ENCODE assay signal across 8 cellular contexts in the genomic region with DNA sequence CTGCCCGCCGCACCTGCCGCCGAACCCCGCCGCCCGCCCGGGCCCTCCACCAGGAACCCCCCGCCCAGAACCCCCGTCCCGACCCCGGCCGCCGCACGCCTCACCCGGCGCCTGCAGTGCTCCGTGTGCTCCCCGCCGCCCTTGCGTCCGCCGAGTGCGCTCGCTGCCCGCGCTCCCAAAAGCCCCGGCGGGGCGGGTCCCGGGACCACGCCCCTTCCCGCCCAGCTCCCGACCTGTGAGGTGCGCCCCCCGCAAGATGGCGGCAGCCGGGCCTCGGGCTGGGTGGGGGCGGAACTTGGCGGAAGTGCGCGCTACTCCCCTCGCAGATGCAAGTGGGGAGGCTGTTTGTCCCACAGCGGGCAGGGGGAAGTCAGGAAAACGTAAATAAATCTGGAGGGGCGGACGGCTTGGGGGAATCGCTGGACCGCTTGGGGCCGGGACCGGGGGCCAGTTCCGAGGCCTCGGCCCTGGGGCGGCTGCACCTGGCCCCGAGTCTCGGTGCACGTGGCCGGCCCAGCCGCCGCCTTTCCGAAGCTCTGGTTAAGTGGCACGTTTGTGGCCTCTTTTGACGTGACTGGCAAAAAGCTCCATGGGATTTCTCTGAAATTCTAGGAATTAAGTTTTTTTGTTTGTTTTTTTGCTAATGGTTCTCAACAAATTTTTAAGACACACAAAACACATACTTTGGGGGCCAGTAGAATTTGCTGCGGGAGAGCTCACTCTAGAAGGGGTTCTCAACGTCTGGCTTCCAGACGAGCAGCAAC. TPM values are rescaled to one million over a fixed set of nuclear protein-coding genes. Genes with fewer than 3 reads are reported as not detected.
A peak's percentile ranks its signal among the peaks of the same experiment; 100 is the strongest.
DNase-seq lines count a peak whose midpoint lies in the region; ATAC-seq and TF ChIP-seq lines count a peak whose summit lies in the region.

A gene (minus strand): TSS at position 156 of the 764 bp plus-strand sequence. CDS start 1,275 bp downstream, outside the sequence.

- TF ChIP-seq CTCF in choroid plexus epithelial cell (conservative IDR thresholded peaks at IDR 0.05; ENCODE audit: low read depth, low read length): no peak

- intact Hi-C loops in left colon (cut with DNase I, micrococcal nuclease): no loop called here

- H3K4me3 ChIP-seq in choroid plexus epithelial cell (ENCODE audit: low read depth, low read length): peak within 1 kb of the TSS; percentile 74

- DNase-seq in SKM-1 treated with dmso at 0.1 percent for 144 hours (lab: John Stamatoyannopoulos, UW; ENCODE audit: unreplicated experiment) (peak; percentile 14), SKM-1 (lab: John Stamatoyannopoulos, UW; ENCODE audit: unreplicated experiment) (no peak), NCI-H345 (lab: John Stamatoyannopoulos, UW) (peak; percentile 91), choroid plexus epithelial cell (ENCODE audit: low read depth) (peak; percentile 54), left colon (peak; percentile 82 to 91)
- DNase-seq in activated CD4-positive, alpha-beta T cell treated with anti-CD3 and anti-CD28 coated beads for 1 hour: peak; percentile 76
- peak; percentile 83 for DNase-seq in stimulated activated CD4-positive, alpha-beta T cell treated with anti-CD3 and anti-CD28 coated beads, Interleukin-2, amount 100 ng/mL, for 4 hours (ENCODE audit: low read depth)

- peak; percentile 55 for ATAC-seq in HG02973 (IDR thresholded peaks at IDR 0.05; ENCODE audit: unreplicated experiment)
- ATAC-seq in left colon: peak; percentile 64

RNA-seq across cellular contexts. Expression of the gene that starts here (rescaled TPM):
- total RNA-seq in left colon: 100 to 1,000 TPM; 368 to 492 TPM
